In the genomic region with DNA sequence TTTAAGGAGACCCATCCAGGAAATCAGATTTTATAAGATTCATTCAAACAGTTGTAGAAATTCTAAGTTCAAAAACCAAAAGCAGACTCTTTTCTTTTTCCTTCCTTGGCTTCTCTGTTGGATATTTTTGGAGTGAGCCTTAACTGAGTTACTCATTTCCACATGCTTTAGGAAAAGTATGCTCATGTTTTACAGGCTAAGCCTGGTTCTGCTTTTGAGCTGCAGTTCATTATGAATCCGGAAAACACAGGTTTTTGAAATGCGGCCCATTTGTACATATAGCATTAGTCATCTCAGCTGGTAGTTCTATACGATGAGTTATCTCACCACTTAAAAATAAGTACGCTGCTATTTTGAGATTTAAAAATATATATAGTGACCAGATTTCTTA, we compare ENCODE assay signal across 9 cellular contexts.
DNase-seq lines count a peak whose midpoint lies in the region; FAIRE-seq and TF ChIP-seq lines count a peak whose summit lies in the region.
"Had no signal": no experiment of that assay in that cellular context is flagged by ENCODE, and none has a peak within 500 bp of the region (broad histone marks: within the 10 kb centered on the region; RNA-seq: fewer than 3 reads in every experiment).

No MANE protein-coding gene starts in this region.

- DNase-seq in astrocyte of the hippocampus (ENCODE audit: low read depth, low spot score) (peak; percentile 59), inferior parietal cortex (ENCODE audit: extremely low spot score) (peak; percentile 69), stromal cell of bone marrow (ENCODE audit: low read depth) (peak; percentile 77), germinal center (ENCODE audit: low spot score) (no peak), H54 (ENCODE audit: insufficient read length, low spot score) (no peak), GM20000 (ENCODE audit: low spot score) (no peak)
- DNase-seq in stimulated activated CD4-positive, alpha-beta T cell treated with anti-CD3 and anti-CD28 coated beads, Interleukin-4, amount 100 ng/mL, for 24 hours, result no peak

- no peaks in the 10 kb centered on the region for H3K27me3 ChIP-seq in HUES48 (ENCODE audit: control insufficient read depth, insufficient read depth, low read length)

- no peak overlapping the region for H3K9ac ChIP-seq in HUES48 (ENCODE audit: low read depth, low read length)

- no peaks in the 10 kb centered on the region for H3K36me3 ChIP-seq in HUES48 (ENCODE audit: control insufficient read depth, insufficient read depth, low read length)

- FAIRE-seq in H54 (lab: Jason Lieb, UNC), result no peak
- FAIRE-seq: HTR-8/SVneo had no signal

- no peaks in the 10 kb centered on the region for H3K9me3 ChIP-seq in HUES48 (ENCODE audit: control insufficient read depth, insufficient read depth, low read length)

- H3K27ac ChIP-seq in HUES48 (ENCODE audit: low read depth, low read length), result peak overlapping the region; percentile 86

- no peak for TF ChIP-seq POLR2A in H54 (IDR thresholded peaks at IDR 0.05; ENCODE audit: low read depth, low read length)

- no peak for TF ChIP-seq CTCF in GM20000 (IDR thresholded peaks at IDR 0.05; ENCODE audit: extremely low read depth, missing control alignments)

- peaks cover 36% of the 10 kb centered on the region for H3K4me1 ChIP-seq in HUES48 (ENCODE audit: control insufficient read depth, insufficient read depth, low read length)

- no peak overlapping the region for H3K4me3 ChIP-seq in HUES48 (ENCODE audit: low read depth, low read length)

Comparison
In these comparisons a context has a peak if more than half of its experiments do, and no peak if none do; other contexts are left out.
1. DNase-seq: peak in astrocyte of the hippocampus (single experiment), inferior parietal cortex (single experiment) and stromal cell of bone marrow (single experiment); none in germinal center (single experiment), stimulated activated CD4-positive, alpha-beta T cell treated with anti-CD3 and anti-CD28 coated beads, Interleukin-4, amount 100 ng/mL, for 24 hours (single experiment), H54 (single experiment) and GM20000 (single experiment).